ENCODE assay signal across 8 cellular contexts in the genomic region with DNA sequence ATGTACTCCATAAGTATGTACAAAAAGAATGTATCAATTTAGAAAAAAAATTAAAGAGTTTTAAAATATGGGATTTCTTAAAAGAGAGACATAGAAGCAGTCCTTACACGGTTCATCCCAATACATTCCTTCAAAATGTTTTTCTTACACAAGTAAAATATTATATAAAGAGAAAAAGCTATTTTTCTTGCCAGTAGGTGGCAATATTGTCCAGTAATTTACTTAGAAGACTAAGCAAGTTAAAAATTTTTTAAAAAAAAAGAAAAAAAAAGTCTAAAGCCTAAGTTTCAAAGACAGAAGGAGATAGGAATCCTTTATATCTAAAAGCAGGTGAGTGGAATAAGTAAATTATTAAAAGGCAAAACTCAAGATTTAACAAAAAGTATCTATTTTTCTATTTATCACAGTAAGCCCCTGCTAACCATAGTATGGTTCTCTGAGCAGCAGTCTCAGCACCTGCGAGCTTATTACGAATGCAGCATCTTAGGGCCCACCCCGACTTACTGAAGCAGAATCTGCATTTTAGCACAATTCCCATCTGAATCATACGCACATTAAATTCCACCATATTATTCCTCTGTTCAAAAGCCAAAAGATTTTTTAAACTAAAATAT.
DNase-seq lines count a peak whose midpoint lies in the region; ATAC-seq and TF ChIP-seq lines count a peak whose summit lies in the region.

No MANE protein-coding gene starts in this region.

- no peak overlapping the region for H3K9ac ChIP-seq in adipocyte (ENCODE audit: low read length)

- ATAC-seq in left lobe of liver (peak; percentile 44), HG03097 (IDR thresholded peaks at IDR 0.05; ENCODE audit: low FRiP score, unreplicated experiment) (no peak), HG02571 (IDR thresholded peaks at IDR 0.05; ENCODE audit: unreplicated experiment) (no peak)

- H3K27me3 ChIP-seq in adipocyte (replicated peaks; ENCODE audit: control insufficient read depth, insufficient read depth, low read length), result no peaks in the 10 kb centered on the region

- H3K36me3 ChIP-seq in adipocyte (ENCODE audit: control insufficient read depth, insufficient read depth, low read length, severe bottlenecking), result no peaks in the 10 kb centered on the region

- no peak for TF ChIP-seq CTCF in GM20000 (IDR thresholded peaks at IDR 0.05; ENCODE audit: extremely low read depth, missing control alignments)

- H3K4me3 ChIP-seq in adipocyte (ENCODE audit: low read length), result no peak overlapping the region

- DNase-seq in Daoy (ENCODE audit: low read depth), result peak; percentile 10
- peak; percentile 70 for DNase-seq in LHCN-M2 (ENCODE audit: low read depth)
- DNase-seq in adipocyte (ENCODE audit: low read depth), result peak; percentile 91
- no peak for DNase-seq in left lobe of liver (ENCODE audit: low spot score)
- no peak for DNase-seq in GM20000 (ENCODE audit: low spot score)
- DNase-seq in AG08396 (ENCODE audit: low spot score), result no peak

- H3K4me1 ChIP-seq in adipocyte (ENCODE audit: control insufficient read depth, insufficient read depth, low read length), result peaks cover 3% of the 10 kb centered on the region

- H3K9me3 ChIP-seq in adipocyte (ENCODE audit: control insufficient read depth, low read length), result no peaks in the 10 kb centered on the region

Comparison
In these comparisons a context has a peak if more than half of its experiments do, and no peak if none do; other contexts are left out.
1. DNase-seq: peak in Daoy (single experiment), LHCN-M2 (single experiment) and adipocyte (single experiment); none in left lobe of liver (single experiment), GM20000 (single experiment) and AG08396 (single experiment).